Comparison of ENCODE assay signal across 9 cellular contexts in the genomic region with DNA sequence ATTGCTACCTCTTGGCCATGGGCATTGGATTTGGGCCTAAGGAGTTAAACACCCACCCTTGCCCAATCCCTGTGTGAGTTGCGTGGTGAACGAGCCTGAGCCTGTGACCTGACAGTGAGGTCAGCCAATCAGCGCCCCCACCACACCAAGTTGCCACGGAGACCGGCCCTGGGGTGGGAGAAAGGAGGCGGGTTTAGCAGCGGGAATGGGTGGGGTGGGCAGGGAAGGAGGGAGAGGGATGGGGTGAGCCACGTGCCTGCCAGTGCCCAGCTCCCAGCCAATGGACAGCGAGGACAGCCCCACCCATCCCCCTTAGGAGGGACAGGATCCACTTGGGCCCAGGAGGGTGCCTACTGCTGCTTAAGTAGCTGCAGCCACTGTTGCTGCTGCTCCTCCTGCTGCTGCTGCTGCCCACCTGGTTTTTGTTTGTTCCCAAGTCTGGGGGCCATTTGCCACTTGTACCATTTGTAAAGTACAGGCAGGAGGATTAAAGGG. TPM values are rescaled to one million over a fixed set of nuclear protein-coding genes. Genes with fewer than 3 reads are reported as not detected.
A peak's percentile ranks its signal among the peaks of the same experiment; 100 is the strongest.
DNase-seq lines count a peak whose midpoint lies in the region; ATAC-seq, FAIRE-seq and TF ChIP-seq lines count a peak whose summit lies in the region.
"Had no signal": no experiment of that assay in that cellular context is flagged by ENCODE, and none has a peak within 500 bp of the region (broad histone marks: within the 10 kb centered on the region; RNA-seq: fewer than 3 reads in every experiment).

No MANE protein-coding gene starts in this region.

- H3K27ac ChIP-seq in osteoblast (ENCODE audit: low read depth, low read length), result no peak overlapping the region

- peak overlapping the region in 2 of 4 donors; percentile 3 to 6 for H3K4me3 Mint-ChIP-seq in IgD-negative memory B cell
- H3K4me3 Mint-ChIP-seq in WTC11, result peak overlapping the region; percentile 45
- H3K4me3 Mint-ChIP-seq: stimulated activated naive CD8-positive, alpha-beta T cell treated with anti-CD3 and anti-CD28 coated beads, Interleukin-15, Interleukin-2, amounts not matched to agents 100 ng/mL and 50 ng/mL, for 24 hours had no signal

- H3K4me1 ChIP-seq in osteoblast (ENCODE audit: insufficient read depth, low read length), result no peaks in the 10 kb centered on the region

- TF ChIP-seq CTCF in WTC11 (IDR thresholded peaks at IDR 0.05), result no peak
- no peak for TF ChIP-seq CTCF in osteoblast (IDR thresholded peaks at IDR 0.05; ENCODE audit: extremely low read depth, low read depth, low read length)

- no peaks in the 10 kb centered on the region for H3K9me3 ChIP-seq in osteoblast (ENCODE audit: low read depth, low read length)

- FAIRE-seq in RCC 7860 (lab: Jason Lieb, UNC), result no peak

- POLR2A ChIA-PET in WTC11 (lab: Charles Lee), result interaction anchor here (0.8 to 1.5 kb wide), 6 partner anchors 8 to 58 kb away, joined by 3 to 6 read pairs (median 4); a partner anchor contains a TSS

- H3K9me3 Mint-ChIP-seq in IgD-negative memory B cell (no peaks in the 10 kb centered on the region), WTC11 (no peaks in the 10 kb centered on the region)
- H3K9me3 Mint-ChIP-seq: stimulated activated naive CD8-positive, alpha-beta T cell treated with anti-CD3 and anti-CD28 coated beads, Interleukin-15, Interleukin-2, amounts not matched to agents 100 ng/mL and 50 ng/mL, for 24 hours had no signal

- H3K36me3 ChIP-seq in osteoblast (ENCODE audit: insufficient read depth, low read length), result peaks cover 15% of the 10 kb centered on the region

- H3K4me2 ChIP-seq in osteoblast (ENCODE audit: insufficient read depth, low read length), result no peak overlapping the region

- CTCF ChIA-PET in WTC11 (lab: Charles Lee), result interaction anchor here (0.6 to 6.8 kb wide), 19 partner anchors 8 to 181 kb away, joined by 3 to 73 read pairs (median 7); a partner anchor contains a TSS

- H3K27me3 ChIP-seq in osteoblast (ENCODE audit: insufficient read depth, low read length), result no peaks in the 10 kb centered on the region

- H4K20me1 ChIP-seq in osteoblast (ENCODE audit: insufficient read depth, low read length), result peaks cover 27% of the 10 kb centered on the region

- H2AFZ ChIP-seq in osteoblast (ENCODE audit: low read length), result no peak overlapping the region

- no peak overlapping the region for H3K4me3 ChIP-seq in osteoblast (ENCODE audit: insufficient read depth, low read length)

- H3K79me2 ChIP-seq in osteoblast (ENCODE audit: insufficient read depth, low read length), result peaks cover 54% of the 10 kb centered on the region

- H3K27me3 Mint-ChIP-seq in IgD-negative memory B cell (no peaks in the 10 kb centered on the region), WTC11 (ENCODE audit: low read depth) (no peaks in the 10 kb centered on the region)
- H3K27me3 Mint-ChIP-seq: stimulated activated naive CD8-positive, alpha-beta T cell treated with anti-CD3 and anti-CD28 coated beads, Interleukin-15, Interleukin-2, amounts not matched to agents 100 ng/mL and 50 ng/mL, for 24 hours had no signal

- ATAC-seq in WTC11 (peak; percentile 78), GM19452 (IDR thresholded peaks at IDR 0.05; ENCODE audit: unreplicated experiment) (no peak)

- H3K36me3 Mint-ChIP-seq in IgD-negative memory B cell, result peaks cover 6% of the 10 kb centered on the region
- H3K36me3 Mint-ChIP-seq in WTC11, result peaks cover 8% of the 10 kb centered on the region; the same call in 1 of the 2 replicates

- H3K27ac Mint-ChIP-seq in IgD-negative memory B cell (peak overlapping the region in 2 of 3 donors; percentile 69 to 83), WTC11 (peak overlapping the region; percentile 95)

- H3K4me1 Mint-ChIP-seq in IgD-negative memory B cell, result peaks cover 32 to 43% (median 36%) of the 10 kb centered on the region in 3 donors
- H3K4me1 Mint-ChIP-seq in WTC11, result peaks cover 49% of the 10 kb centered on the region

- DNase-seq in AG20443 (ENCODE audit: low spot score) (peak; percentile 68), WTC11 (ENCODE audit: low spot score) (peak; percentile 88), fibroblast of the conjunctiva (ENCODE audit: low read depth) (peak; percentile 77), osteoblast (ENCODE audit: insufficient read length, low spot score, missing footprints) (peak; percentile 92), DMS153 treated with DMSO at 0.1 percent for 48 hours (lab: John Stamatoyannopoulos, UW; ENCODE audit: unreplicated experiment) (no peak), RCC 7860 (ENCODE audit: low spot score) (no peak)

TF ChIP-seq in WTC11, 78 proteins besides CTCF, POLR2A, EP300 and RAD21 (continues in another document):
- TF ChIP-seq ZNF416 (CRISPR knock-in tag; IDR thresholded peaks at IDR 0.05), result no peak
- TF ChIP-seq GTF2I (CRISPR knock-in tag; conservative IDR thresholded peaks at IDR 0.05), result no peak
- TF ChIP-seq, protein P1, sequence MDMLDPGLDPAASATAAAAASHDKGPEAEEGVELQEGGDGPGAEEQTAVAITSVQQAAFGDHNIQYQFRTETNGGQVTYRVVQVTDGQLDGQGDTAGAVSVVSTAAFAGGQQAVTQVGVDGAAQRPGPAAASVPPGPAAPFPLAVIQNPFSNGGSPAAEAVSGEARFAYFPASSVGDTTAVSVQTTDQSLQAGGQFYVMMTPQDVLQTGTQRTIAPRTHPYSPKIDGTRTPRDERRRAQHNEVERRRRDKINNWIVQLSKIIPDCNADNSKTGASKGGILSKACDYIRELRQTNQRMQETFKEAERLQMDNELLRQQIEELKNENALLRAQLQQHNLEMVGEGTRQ (CRISPR knock-in tag; IDR thresholded peaks at IDR 0.05), result peak; percentile 93
- TF ChIP-seq ZBTB21 (CRISPR knock-in tag; IDR thresholded peaks at IDR 0.05; ENCODE audit: borderline replicate concordance), result no peak
- TF ChIP-seq NFYB (CRISPR knock-in tag; conservative IDR thresholded peaks at IDR 0.05; ENCODE audit: low read depth), result peak; percentile 77
- TF ChIP-seq NFE2L1 (CRISPR knock-in tag; IDR thresholded peaks at IDR 0.05), result no peak
- TF ChIP-seq, protein P2, sequence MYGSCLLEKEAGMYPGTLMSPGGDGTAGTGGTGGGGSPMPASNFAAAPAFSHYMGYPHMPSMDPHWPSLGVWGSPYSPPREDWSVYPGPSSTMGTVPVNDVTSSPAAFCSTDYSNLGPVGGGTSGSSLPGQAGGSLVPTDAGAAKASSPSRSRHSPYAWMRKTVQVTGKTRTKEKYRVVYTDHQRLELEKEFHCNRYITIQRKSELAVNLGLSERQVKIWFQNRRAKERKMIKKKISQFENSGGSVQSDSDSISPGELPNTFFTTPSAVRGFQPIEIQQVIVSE (CRISPR knock-in tag; IDR thresholded peaks at IDR 0.05; ENCODE audit: borderline replicate concordance), result no peak
- TF ChIP-seq SP1 (CRISPR knock-in tag; conservative IDR thresholded peaks at IDR 0.05), result peak; percentile 83
- TF ChIP-seq FOXP1 (CRISPR knock-in tag; IDR thresholded peaks at IDR 0.05; ENCODE audit: borderline replicate concordance), result no peak
- TF ChIP-seq, protein P3, sequence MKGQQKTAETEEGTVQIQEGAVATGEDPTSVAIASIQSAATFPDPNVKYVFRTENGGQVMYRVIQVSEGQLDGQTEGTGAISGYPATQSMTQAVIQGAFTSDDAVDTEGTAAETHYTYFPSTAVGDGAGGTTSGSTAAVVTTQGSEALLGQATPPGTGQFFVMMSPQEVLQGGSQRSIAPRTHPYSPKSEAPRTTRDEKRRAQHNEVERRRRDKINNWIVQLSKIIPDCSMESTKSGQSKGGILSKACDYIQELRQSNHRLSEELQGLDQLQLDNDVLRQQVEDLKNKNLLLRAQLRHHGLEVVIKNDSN (CRISPR knock-in tag; IDR thresholded peaks at IDR 0.05), result peak; percentile 91
- TF ChIP-seq, protein P4, sequence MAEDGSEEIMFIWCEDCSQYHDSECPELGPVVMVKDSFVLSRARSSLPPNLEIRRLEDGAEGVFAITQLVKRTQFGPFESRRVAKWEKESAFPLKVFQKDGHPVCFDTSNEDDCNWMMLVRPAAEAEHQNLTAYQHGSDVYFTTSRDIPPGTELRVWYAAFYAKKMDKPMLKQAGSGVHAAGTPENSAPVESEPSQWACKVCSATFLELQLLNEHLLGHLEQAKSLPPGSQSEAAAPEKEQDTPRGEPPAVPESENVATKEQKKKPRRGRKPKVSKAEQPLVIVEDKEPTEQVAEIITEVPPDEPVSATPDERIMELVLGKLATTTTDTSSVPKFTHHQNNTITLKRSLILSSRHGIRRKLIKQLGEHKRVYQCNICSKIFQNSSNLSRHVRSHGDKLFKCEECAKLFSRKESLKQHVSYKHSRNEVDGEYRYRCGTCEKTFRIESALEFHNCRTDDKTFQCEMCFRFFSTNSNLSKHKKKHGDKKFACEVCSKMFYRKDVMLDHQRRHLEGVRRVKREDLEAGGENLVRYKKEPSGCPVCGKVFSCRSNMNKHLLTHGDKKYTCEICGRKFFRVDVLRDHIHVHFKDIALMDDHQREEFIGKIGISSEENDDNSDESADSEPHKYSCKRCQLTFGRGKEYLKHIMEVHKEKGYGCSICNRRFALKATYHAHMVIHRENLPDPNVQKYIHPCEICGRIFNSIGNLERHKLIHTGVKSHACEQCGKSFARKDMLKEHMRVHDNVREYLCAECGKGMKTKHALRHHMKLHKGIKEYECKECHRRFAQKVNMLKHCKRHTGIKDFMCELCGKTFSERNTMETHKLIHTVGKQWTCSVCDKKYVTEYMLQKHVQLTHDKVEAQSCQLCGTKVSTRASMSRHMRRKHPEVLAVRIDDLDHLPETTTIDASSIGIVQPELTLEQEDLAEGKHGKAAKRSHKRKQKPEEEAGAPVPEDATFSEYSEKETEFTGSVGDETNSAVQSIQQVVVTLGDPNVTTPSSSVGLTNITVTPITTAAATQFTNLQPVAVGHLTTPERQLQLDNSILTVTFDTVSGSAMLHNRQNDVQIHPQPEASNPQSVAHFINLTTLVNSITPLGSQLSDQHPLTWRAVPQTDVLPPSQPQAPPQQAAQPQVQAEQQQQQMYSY (CRISPR knock-in tag; IDR thresholded peaks at IDR 0.05), result peak; percentile 60; the same call in 1 of the 2 replicates
- TF ChIP-seq, protein P5, sequence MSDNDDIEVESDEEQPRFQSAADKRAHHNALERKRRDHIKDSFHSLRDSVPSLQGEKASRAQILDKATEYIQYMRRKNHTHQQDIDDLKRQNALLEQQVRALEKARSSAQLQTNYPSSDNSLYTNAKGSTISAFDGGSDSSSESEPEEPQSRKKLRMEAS (CRISPR knock-in tag; IDR thresholded peaks at IDR 0.05), result peak; percentile 64; the same call in 1 of the 2 replicates

RNA-seq across cellular contexts. Expression of a gene that starts 9.5 kb away (rescaled TPM):
- 7.7 TPM for polyA plus RNA-seq in IgD-negative memory B cell
- total RNA-seq in WTC11 (2021), result 29.8 to 32.1 TPM (median 31.5 TPM) in 3 replicates
- 18.6 and 23.5 TPM in 2 replicates for total RNA-seq in osteoblast

RNA-seq across cellular contexts. Expression of a gene that starts 18.7 kb away (rescaled TPM):
- polyA plus RNA-seq in IgD-negative memory B cell, result not detected
- 0.48 to 1.2 TPM in 2 of 3 replicates, not detected in the other for total RNA-seq in WTC11 (2021)
- 0.88 TPM in 1 of 2 replicates, not detected in the other for total RNA-seq in osteoblast

RNA-seq across cellular contexts. Expression of a gene that starts 21.5 kb away (rescaled TPM):
- polyA plus RNA-seq in IgD-negative memory B cell, result not detected
- total RNA-seq in WTC11 (2021), result 0.83 to 1.8 TPM (median 1.6 TPM) in 3 replicates
- total RNA-seq in osteoblast, result not detected in 2 replicates

RNA-seq across cellular contexts. Expression of a gene that starts 21.5 kb away (rescaled TPM):
- not detected for polyA plus RNA-seq in IgD-negative memory B cell
- total RNA-seq in WTC11 (2021) (0.15 TPM in 1 of 3 replicates, not detected in the others), osteoblast (not detected in 2 replicates)

RNA-seq across cellular contexts. Expression of a gene that starts 29.0 kb away (rescaled TPM):
- 57.6 TPM for polyA plus RNA-seq in IgD-negative memory B cell
- total RNA-seq in WTC11 (2021) (71.1 to 88.3 TPM (median 71.2 TPM) in 3 replicates), osteoblast (17.1 and 20.6 TPM in 2 replicates)

Comparison
In these comparisons a context has a peak if more than half of its experiments do, and no peak if none do; other contexts are left out.
1. DNase-seq: peak in AG20443 (single experiment), WTC11 (single experiment), fibroblast of the conjunctiva (single experiment) and osteoblast (single experiment); none in DMS153 treated with DMSO at 0.1 percent for 48 hours (single experiment) and RCC 7860 (single experiment).